In the genomic region with DNA sequence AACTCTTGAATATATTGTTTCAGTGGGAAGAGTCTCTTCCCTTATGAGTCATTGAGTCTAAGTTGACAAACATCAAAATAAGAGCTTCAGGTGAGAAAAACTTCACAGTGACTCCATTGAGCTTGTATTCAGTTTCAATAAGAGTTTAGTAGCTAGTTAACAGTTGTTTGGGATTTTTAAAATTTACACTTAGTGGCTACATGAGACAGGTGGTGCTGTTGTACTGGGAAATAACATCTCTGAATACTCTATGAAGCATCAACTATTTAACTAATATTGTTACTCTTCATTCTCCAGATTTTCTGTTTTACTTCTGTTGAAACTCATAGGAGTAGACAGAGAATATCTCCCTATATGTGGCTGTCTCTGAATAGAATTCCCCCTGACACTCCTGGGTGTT, we compare ENCODE assay signal across 13 cellular contexts.
"Had no signal": no experiment of that assay in that cellular context is flagged by ENCODE, and none has a peak within 500 bp of the region (broad histone marks: within the 10 kb centered on the region; RNA-seq: fewer than 3 reads in every experiment).

No MANE protein-coding gene starts in this region.

- ATAC-seq: esophagus mucosa; naive thymus-derived CD4-positive, alpha-beta T cell had no signal

- H3K27me3 ChIP-seq: brain microvascular endothelial cell had no signal

- H3K27ac ChIP-seq: brain microvascular endothelial cell had no signal

- DNase-seq: activated CD4-positive, alpha-beta memory T cell treated with anti-CD3 and anti-CD28 coated beads, Interleukin-2, amount 10 ng/mL, durations not matched to agents 7 days and 5 days; activated CD4-positive, alpha-beta T cell treated with anti-CD3 and anti-CD28 coated beads for 1 hour; activated gamma-delta T cell; activated naive CD8-positive, alpha-beta T cell treated with anti-CD3 and anti-CD28 coated beads for 36 hours; activated T-cell treated with anti-CD3 and anti-CD28 coated beads, Interleukin-2, amount 50 U/mL, for 48 hours; brain microvascular endothelial cell; cerebellar nuclear complex; glutamatergic neuron; naive thymus-derived CD4-positive, alpha-beta T cell; retina; stimulated activated CD4-positive, alpha-beta T cell treated with anti-CD3 and anti-CD28 coated beads, Interleukin-4, amount 100 ng/mL, for 4 hours had no signal

- H3K36me3 ChIP-seq: brain microvascular endothelial cell had no signal

- H3K4me3 ChIP-seq: lung had no signal
